27 cellular contexts compared by ENCODE assay signal in genomic region chr9:6941527-6941926, GRCh38.
DNase-seq lines count a peak whose midpoint lies in the region; ATAC-seq and TF ChIP-seq lines count a peak whose summit lies in the region.
"Had no signal": no experiment of that assay in that cellular context is flagged by ENCODE, and none has a peak within 500 bp of the region (broad histone marks: within the 10 kb centered on the region; RNA-seq: fewer than 3 reads in every experiment).

No MANE protein-coding gene starts in this region.

- 78% methylated on average over 3 of the region's 4 CpGs for WGBS in SK-N-SH (ENCODE audit: low lambda C conversion rate)
- WGBS in mesendoderm (ENCODE audit: extremely low coverage, insufficient coverage, low lambda C conversion rate): no CpG with 5 or more reads among the region's 4 CpGs

- POLR2A ChIA-PET in Caco-2 (lab: Charles Lee) (no interaction called here), SK-N-SH (lab: Yijun Ruan, JAX) (no interaction called here), HEK293T (lab: Yijun Ruan, JAX) (no interaction called here)

- H2BK15ac ChIP-seq in mesendoderm (replicated peaks; ENCODE audit: low read depth): no peak overlapping the region

- TF ChIP-seq CTCF in BE2C (IDR thresholded peaks at IDR 0.05; ENCODE audit: low read depth, low read length): no peak
- no peak for TF ChIP-seq CTCF in Caco-2 (IDR thresholded peaks at IDR 0.05; ENCODE audit: insufficient read depth in 1 of 2, low read depth in 1 of 2, low read length in 1 of 2, severe bottlenecking in 1 of 2, unreplicated experiment in 1 of 2)
- TF ChIP-seq CTCF in SK-N-SH (IDR thresholded peaks at IDR 0.05): no peak
- no peak for TF ChIP-seq CTCF in osteocyte (IDR thresholded peaks at IDR 0.05)

- no peak overlapping the region for H3K56ac ChIP-seq in mesendoderm (ENCODE audit: low read length)

- peaks cover 8% of the 10 kb centered on the region for H3F3A ChIP-seq in SK-N-SH (replicated peaks; ENCODE audit: insufficient read depth)

- H3K4me3 Mint-ChIP-seq in Caco-2 (ENCODE audit: unreplicated experiment) (no peak overlapping the region), osteocyte (ENCODE audit: unreplicated experiment) (no peak overlapping the region)
- H3K4me3 Mint-ChIP-seq: CD8-positive, alpha-beta memory T cell had no signal

- H4K5ac ChIP-seq in mesendoderm (ENCODE audit: low read length): no peak overlapping the region

- H3K27ac Mint-ChIP-seq in Caco-2 (ENCODE audit: unreplicated experiment) (peak overlapping the region; percentile 28), osteocyte (ENCODE audit: unreplicated experiment) (no peak overlapping the region)

- H2BK5ac ChIP-seq in mesendoderm (ENCODE audit: low read length): no peak overlapping the region

- H3K9me3 Mint-ChIP-seq in Caco-2 (ENCODE audit: unreplicated experiment) (no peaks in the 10 kb centered on the region), osteocyte (ENCODE audit: unreplicated experiment) (no peaks in the 10 kb centered on the region)
- H3K9me3 Mint-ChIP-seq: CD8-positive, alpha-beta memory T cell had no signal

- no peak for TF ChIP-seq EP300 in SK-N-SH (IDR thresholded peaks at IDR 0.05; ENCODE audit: borderline replicate concordance in 1 of 2, low read depth in 1 of 2, low read length in 1 of 2)

- peaks cover 7% of the 10 kb centered on the region for H3K4me1 Mint-ChIP-seq in Caco-2 (ENCODE audit: low read depth, unreplicated experiment)
- H3K4me1 Mint-ChIP-seq in osteocyte (ENCODE audit: unreplicated experiment): peaks cover 24% of the 10 kb centered on the region

- H4K20me1 ChIP-seq in SK-N-SH (ENCODE audit: insufficient read depth): no peaks in the 10 kb centered on the region
- no peaks in the 10 kb centered on the region for H4K20me1 ChIP-seq in Karpas-422 (ENCODE audit: insufficient read depth, low read depth, low read length)

- H3K79me2 ChIP-seq in SK-N-SH (ENCODE audit: insufficient read depth): no peaks in the 10 kb centered on the region
- H3K79me2 ChIP-seq in Karpas-422 (ENCODE audit: low read length): peaks cover 21% of the 10 kb centered on the region
- no peaks in the 10 kb centered on the region for H3K79me2 ChIP-seq in mesendoderm (ENCODE audit: control insufficient read depth, insufficient read depth, low read length)

- H3K9me3 ChIP-seq in BE2C (no peaks in the 10 kb centered on the region), Caco-2 (no peaks in the 10 kb centered on the region), SK-N-SH (no peaks in the 10 kb centered on the region), Karpas-422 (ENCODE audit: low read length) (no peaks in the 10 kb centered on the region)

- H3K9ac ChIP-seq in SK-N-SH (no peak overlapping the region), Karpas-422 (ENCODE audit: low read length) (no peak overlapping the region), mesendoderm (ENCODE audit: low read length) (no peak overlapping the region)

- H2AK5ac ChIP-seq in mesendoderm (ENCODE audit: low read length): no peak overlapping the region

- H3K4me2 ChIP-seq in SK-N-SH (no peak overlapping the region), Karpas-422 (ENCODE audit: low read depth, low read length, poor library complexity, severe bottlenecking) (no peak overlapping the region), mesendoderm (ENCODE audit: low read length) (no peak overlapping the region)

- H3K4ac ChIP-seq in mesendoderm (ENCODE audit: low read depth, low read length): no peak overlapping the region

- DNase-seq in BE2C (peak; percentile 68), Caco-2 (no peak), SK-N-SH (peak; percentile 65), HEK293T (ENCODE audit: extremely low spot score) (no peak), Karpas-422 (no peak), osteocyte (ENCODE audit: extremely low spot score, unreplicated experiment) (no peak), mesendoderm (no peak)
- DNase-seq: 8988T; ACHN; Calu3; CD8-positive, alpha-beta memory T cell; DND-41; Kasumi-1; NCI-H1092 treated with DMSO at 0.1 percent for 48 hours; NCI-H1436; NCI-H187; NCI-H2081 treated with DMSO at 0.1 percent for 48 hours; NCI-H2171; NCI-H226; NCI-H510A; NCI-H69; SHP77 treated with DMSO at 0.1 percent for 48 hours; SW 1271 had no signal

- CTCF ChIA-PET in Caco-2 (lab: Charles Lee) (no interaction called here), SK-N-SH (lab: Yijun Ruan, JAX) (interaction anchor here (0.9 to 1.3 kb wide), 2 partner anchors 9 to 111 kb away, joined by 3 to 5 read pairs; no protein-coding TSS in a partner anchor), HEK293T (lab: Yijun Ruan, JAX) (no interaction called here)

- peak; percentile 29 for ATAC-seq in esophagus mucosa
- ATAC-seq: HCT116, Panc1 had no signal

- H3K27me3 Mint-ChIP-seq in Caco-2 (ENCODE audit: insufficient read depth, unreplicated experiment): no peaks in the 10 kb centered on the region
- no peaks in the 10 kb centered on the region for H3K27me3 Mint-ChIP-seq in osteocyte (ENCODE audit: unreplicated experiment)
- H3K27me3 Mint-ChIP-seq: CD8-positive, alpha-beta memory T cell had no signal

- H3K27ac ChIP-seq in SK-N-SH (ENCODE audit: low read depth in 2 of 2, low read length in 1 of 2): peak overlapping the region in 1 of 2 experiments; percentile 31; a peak in 2 of 4 replicates
- H3K27ac ChIP-seq in Karpas-422 (ENCODE audit: low read length): no peak overlapping the region
- H3K27ac ChIP-seq in mesendoderm (ENCODE audit: low read depth, low read length): no peak overlapping the region
- H3K27ac ChIP-seq: RWPE1 had no signal

- no peaks in the 10 kb centered on the region for H3K9me2 ChIP-seq in SK-N-SH
- H3K9me2 ChIP-seq in Karpas-422 (replicated peaks; ENCODE audit: insufficient read depth, low read length): no peaks in the 10 kb centered on the region

- no peak overlapping the region for H2BK120ac ChIP-seq in mesendoderm (ENCODE audit: low read depth, low read length)

- no peak overlapping the region for H3K4me3 ChIP-seq in BE2C (ENCODE audit: low read depth, low read length)
- H3K4me3 ChIP-seq in Caco-2 (ENCODE audit: low read depth, low read length): no peak overlapping the region
- no peak overlapping the region for H3K4me3 ChIP-seq in SK-N-SH (ENCODE audit: low read depth in 2 of 2, low read length in 1 of 2)
- no peak overlapping the region for H3K4me3 ChIP-seq in Karpas-422 (ENCODE audit: low read length)
- H3K4me3 ChIP-seq in mesendoderm (ENCODE audit: low read length): no peak overlapping the region

- H3K79me1 ChIP-seq in mesendoderm (ENCODE audit: low read length): no peaks in the 10 kb centered on the region

- no peak overlapping the region for H3K18ac ChIP-seq in mesendoderm (ENCODE audit: low read length)

- no peak overlapping the region for H3K23ac ChIP-seq in mesendoderm (ENCODE audit: low read length)

- H3K36me3 ChIP-seq in BE2C: no peaks in the 10 kb centered on the region
- no peaks in the 10 kb centered on the region for H3K36me3 ChIP-seq in Caco-2 (ENCODE audit: control insufficient read depth, insufficient read depth, low read length)
- H3K36me3 ChIP-seq in SK-N-SH (replicated peaks in 1 of 2; ENCODE audit: control insufficient read depth in 1 of 2, insufficient read depth in 2 of 2, low read length in 1 of 2): no peaks in the 10 kb centered on the region
- no peaks in the 10 kb centered on the region for H3K36me3 ChIP-seq in Karpas-422 (ENCODE audit: insufficient read depth, low read length)
- no peaks in the 10 kb centered on the region for H3K36me3 ChIP-seq in mesendoderm (ENCODE audit: control insufficient read depth, insufficient read depth, low read length)

- H3K36me3 Mint-ChIP-seq in Caco-2 (ENCODE audit: insufficient read depth, unreplicated experiment): peaks cover 16% of the 10 kb centered on the region
- H3K36me3 Mint-ChIP-seq in osteocyte (ENCODE audit: unreplicated experiment): peaks cover 5% of the 10 kb centered on the region

- H3K4me1 ChIP-seq in BE2C (peaks cover 22% of the 10 kb centered on the region; the same call in 1 of the 2 replicates), Caco-2 (no peaks in the 10 kb centered on the region), SK-N-SH (ENCODE audit: control insufficient read depth in 1 of 2, insufficient read depth in 2 of 2, low read depth in 1 of 2, low read length in 1 of 2) (peaks cover 15 to 21% of the 10 kb centered on the region in 2 experiments; a peak in 3 of 4 replicates), Karpas-422 (ENCODE audit: low read length) (peaks cover 6% of the 10 kb centered on the region), mesendoderm (ENCODE audit: control insufficient read depth, low read depth, low read length) (no peaks in the 10 kb centered on the region)

- no TSS peak for BruUV-seq in Caco-2 (replicated peaks; lab: Mats Ljungman, UMichigan)

- intact Hi-C loops in Caco-2 (cut with micrococcal nuclease; ENCODE audit: unreplicated experiment): no loop called here

- no peak overlapping the region for H4K8ac ChIP-seq in mesendoderm (ENCODE audit: low read depth, low read length)

- TF ChIP-seq RAD21 in SK-N-SH (IDR thresholded peaks at IDR 0.05; ENCODE audit: low read length): no peak

- no peaks in the 10 kb centered on the region for H3K27me3 ChIP-seq in BE2C
- H3K27me3 ChIP-seq in Caco-2 (replicated peaks; ENCODE audit: control insufficient read depth, insufficient read depth, low read length): no peaks in the 10 kb centered on the region
- no peaks in the 10 kb centered on the region for H3K27me3 ChIP-seq in SK-N-SH (ENCODE audit: insufficient read depth)
- H3K27me3 ChIP-seq in Karpas-422 (ENCODE audit: low read length): no peaks in the 10 kb centered on the region
- H3K27me3 ChIP-seq in mesendoderm (ENCODE audit: insufficient read depth, low read length, poor library complexity): no peaks in the 10 kb centered on the region

- H2AFZ ChIP-seq in SK-N-SH (ENCODE audit: low read depth): no peak overlapping the region
- H2AFZ ChIP-seq in Karpas-422 (ENCODE audit: low read length): no peak overlapping the region

TF ChIP-seq in SK-N-SH, 30 proteins besides CTCF, POLR2A, EP300 and RAD21 (continues in another document):
- TF ChIP-seq USF1 (IDR thresholded peaks at IDR 0.05; ENCODE audit: borderline replicate concordance, low read depth) (no peak), MXI1 (IDR thresholded peaks at IDR 0.05; ENCODE audit: low read depth, low read length) (peak; percentile 93)

TF ChIP-seq in HEK293T, 16 proteins besides CTCF, POLR2A, EP300 and RAD21:
- no peak for TF ChIP-seq NFRKB (IDR thresholded peaks at IDR 0.05)

Comparison
In these comparisons a context has a peak if more than half of its experiments do, and no peak if none do; other contexts are left out.
1. DNase-seq: peak in BE2C (single experiment) and SK-N-SH (single experiment); none in Caco-2 (0 of 2), HEK293T (single experiment), Karpas-422 (single experiment), osteocyte (single experiment) and mesendoderm (single experiment).